7 cellular contexts compared by ENCODE assay signal in genomic region chr1:210573141-210573540, GRCh38.
"Had no signal": no experiment of that assay in that cellular context is flagged by ENCODE, and none has a peak within 500 bp of the region (broad histone marks: within the 10 kb centered on the region; RNA-seq: fewer than 3 reads in every experiment).

No MANE protein-coding gene starts in this region.

- H3K9ac ChIP-seq: GM23248 had no signal

- H2AFZ ChIP-seq: GM23248 had no signal

- ATAC-seq: HCT116 had no signal

- H3K4me3 ChIP-seq: GM23248, HAP-1 had no signal

- H3K27ac ChIP-seq: GM23248 had no signal

- H3K4me1 ChIP-seq: HAP-1 had no signal

- DNase-seq: GM23248, GOT3, H7, HFFc6, KBM-7 had no signal

- H3K36me3 ChIP-seq: HAP-1 had no signal
